In genomic region chr5:93620487-93621339, GRCh38 we compare ENCODE assay signal across 8 cellular contexts. TPM values are rescaled to one million over a fixed set of nuclear protein-coding genes. Genes with fewer than 3 reads are reported as not detected.
A peak's percentile ranks its signal among the peaks of the same experiment; 100 is the strongest.
DNase-seq lines count a peak whose midpoint lies in the region; ATAC-seq, FAIRE-seq and TF ChIP-seq lines count a peak whose summit lies in the region.

No MANE protein-coding gene starts in this region.

- peak overlapping the region; percentile 96 for H3K4me2 ChIP-seq in Karpas-422 (ENCODE audit: low read depth, low read length, poor library complexity, severe bottlenecking)

- peak overlapping the region; percentile 93 for H3K4me3 Mint-ChIP-seq in glutamatergic neuron (ENCODE audit: unreplicated experiment)

- ATAC-seq in activated naive CD4-positive, alpha-beta T cell treated with anti-CD3 and anti-CD28 coated beads, Interleukin-2, amount 50 U/mL, for 72 hours = peak; percentile 80 to 85
- peak; percentile 86 for ATAC-seq in omental fat pad (ENCODE audit: low FRiP score)

- no peaks in the 10 kb centered on the region for H3K9me2 ChIP-seq in Karpas-422 (replicated peaks; ENCODE audit: insufficient read depth, low read length)

- H3K27ac Mint-ChIP-seq in activated naive CD4-positive, alpha-beta T cell treated with anti-CD3 and anti-CD28 coated beads, Interleukin-2, amount 50 U/mL, for 72 hours = peak overlapping the region; percentile 3 to 86
- H3K27ac Mint-ChIP-seq in glutamatergic neuron (ENCODE audit: unreplicated experiment) = peak overlapping the region; percentile 87

- H3K4me1 Mint-ChIP-seq in glutamatergic neuron (ENCODE audit: low read depth, unreplicated experiment) = peaks cover 5% of the 10 kb centered on the region

- peak overlapping the region; percentile 95; the same call in 1 of the 2 replicates for H2AFZ ChIP-seq in Karpas-422 (ENCODE audit: low read length)

- no peak overlapping the region for H3K27ac ChIP-seq in Karpas-422 (ENCODE audit: low read length)

- no peaks in the 10 kb centered on the region for H3K79me2 ChIP-seq in Karpas-422 (ENCODE audit: low read length)

- TF ChIP-seq CTCF in glutamatergic neuron (IDR thresholded peaks at IDR 0.05; ENCODE audit: partially characterized antibody, unreplicated experiment) = no peak
- no peak for TF ChIP-seq CTCF in omental fat pad (IDR thresholded peaks at IDR 0.05)

- H3K9me3 Mint-ChIP-seq in activated naive CD4-positive, alpha-beta T cell treated with anti-CD3 and anti-CD28 coated beads, Interleukin-2, amount 50 U/mL, for 72 hours = no peaks in the 10 kb centered on the region
- peaks cover 12% of the 10 kb centered on the region for H3K9me3 Mint-ChIP-seq in glutamatergic neuron (ENCODE audit: unreplicated experiment)

- H3K4me1 ChIP-seq in Karpas-422 (ENCODE audit: low read length) = peaks cover 18% of the 10 kb centered on the region

- peak overlapping the region; percentile 62 for H3K9ac ChIP-seq in Karpas-422 (ENCODE audit: low read length)

- H4K20me1 ChIP-seq in Karpas-422 (ENCODE audit: insufficient read depth, low read depth, low read length) = no peaks in the 10 kb centered on the region

- no peaks in the 10 kb centered on the region for H3K9me3 ChIP-seq in Karpas-422 (ENCODE audit: low read length)

- H3K27me3 Mint-ChIP-seq in glutamatergic neuron (ENCODE audit: unreplicated experiment) = peaks cover 18% of the 10 kb centered on the region

- H3K27me3 ChIP-seq in H7 (ENCODE audit: control insufficient read depth, insufficient read depth, low read length) (peaks cover 72% of the 10 kb centered on the region), Karpas-422 (ENCODE audit: low read length) (no peaks in the 10 kb centered on the region)

- H3K36me3 ChIP-seq in H7 (replicated peaks; ENCODE audit: control insufficient read depth, insufficient read depth, low read length) = no peaks in the 10 kb centered on the region
- H3K36me3 ChIP-seq in Karpas-422 (ENCODE audit: insufficient read depth, low read length) = no peaks in the 10 kb centered on the region

- peak overlapping the region; percentile 66 for H3K4me3 ChIP-seq in H7 (ENCODE audit: insufficient read depth, low read depth, low read length)
- peak overlapping the region; percentile 74 for H3K4me3 ChIP-seq in Karpas-422 (ENCODE audit: low read length)

- DNase-seq in GM03348 (ENCODE audit: low spot score) (peak; percentile 87), H7 (peak; percentile 96), Karpas-422 (peak; percentile 86), RPMI8226 (peak; percentile 87), glutamatergic neuron (peak; percentile 87), omental fat pad (ENCODE audit: low spot score) (no peak), urothelium cell line (ENCODE audit: low spot score) (no peak)
- peak in 1 of 2 donors; percentile 60 for DNase-seq in activated naive CD4-positive, alpha-beta T cell treated with anti-CD3 and anti-CD28 coated beads, Interleukin-2, amount 50 U/mL, for 72 hours (ENCODE audit: low spot score in 2 of 2)

- H3K36me3 Mint-ChIP-seq in activated naive CD4-positive, alpha-beta T cell treated with anti-CD3 and anti-CD28 coated beads, Interleukin-2, amount 50 U/mL, for 72 hours = peaks cover 5 to 10% of the 10 kb centered on the region in 2 donors
- no peaks in the 10 kb centered on the region for H3K36me3 Mint-ChIP-seq in glutamatergic neuron (ENCODE audit: unreplicated experiment)

- FAIRE-seq in urothelium cell line (lab: Jason Lieb, UNC) = no peak

RNA-seq across cellular contexts. Expression of gene NR2F1, which starts 37.7 kb away (rescaled TPM):
- not detected in 2 replicates for total RNA-seq in H7 (2014; rRNA removed; shearing (Covaris generic))
- not detected in 2 replicates for total RNA-seq in Karpas-422 (2014; rRNA removed; shearing (Covaris generic); ENCODE audit: low replicate concordance)
- total RNA-seq in activated naive CD4-positive, alpha-beta T cell treated with anti-CD3 and anti-CD28 coated beads, Interleukin-2, amount 50 U/mL, for 72 hours = not detected
- total RNA-seq in glutamatergic neuron (ENCODE audit: unreplicated experiment) (0.37 TPM), omental fat pad (100 to 1,000 TPM in 1 of 4 donors, 10 to 100 TPM in 3; 15.6 to 117 (median 68.3) TPM)

RNA-seq across cellular contexts. Expression of gene NR2F1-AS1, which starts 39.7 kb away (rescaled TPM):
- total RNA-seq in H7 (2014; rRNA removed; shearing (Covaris generic)) = 1.1 and 1.8 TPM in 2 replicates
- total RNA-seq in Karpas-422 (2014; rRNA removed; shearing (Covaris generic); ENCODE audit: low replicate concordance) = 1.7 TPM in 1 of 2 replicates, not detected in the other
- not detected for total RNA-seq in activated naive CD4-positive, alpha-beta T cell treated with anti-CD3 and anti-CD28 coated beads, Interleukin-2, amount 50 U/mL, for 72 hours
- total RNA-seq in glutamatergic neuron (ENCODE audit: unreplicated experiment) (0.39 TPM), omental fat pad (10 to 100 TPM; 17.3 to 31.0 (median 22.9) TPM)

Comparison
In these comparisons a context has a peak if more than half of its experiments do, and no peak if none do; other contexts are left out.
1. DNase-seq: peak in GM03348 (single experiment), H7 (single experiment), Karpas-422 (single experiment), RPMI8226 (single experiment) and glutamatergic neuron (single experiment); none in omental fat pad (single experiment) and urothelium cell line (single experiment).
2. RNA of gene NR2F1, which starts 37.7 kb away (total RNA-seq): 15.6 to 117 TPM in omental fat pad; 0.37 TPM in glutamatergic neuron (single experiment), not detected in H7, not detected in Karpas-422 and not detected in activated naive CD4-positive, alpha-beta T cell treated with anti-CD3 and anti-CD28 coated beads, Interleukin-2, amount 50 U/mL, for 72 hours; every median in the first group is over 10 times any median in the second.